ENCODE assay signal across 1 cellular context in genomic region chr17:8079291-8080207, GRCh38.
TF ChIP-seq lines count a peak whose summit lies in the region.

No MANE protein-coding gene starts in this region.

TF ChIP-seq in HepG2, 621 proteins besides CTCF, POLR2A, EP300 and RAD21 (continued from another document and continues in another):
- TF ChIP-seq, protein P1, sequence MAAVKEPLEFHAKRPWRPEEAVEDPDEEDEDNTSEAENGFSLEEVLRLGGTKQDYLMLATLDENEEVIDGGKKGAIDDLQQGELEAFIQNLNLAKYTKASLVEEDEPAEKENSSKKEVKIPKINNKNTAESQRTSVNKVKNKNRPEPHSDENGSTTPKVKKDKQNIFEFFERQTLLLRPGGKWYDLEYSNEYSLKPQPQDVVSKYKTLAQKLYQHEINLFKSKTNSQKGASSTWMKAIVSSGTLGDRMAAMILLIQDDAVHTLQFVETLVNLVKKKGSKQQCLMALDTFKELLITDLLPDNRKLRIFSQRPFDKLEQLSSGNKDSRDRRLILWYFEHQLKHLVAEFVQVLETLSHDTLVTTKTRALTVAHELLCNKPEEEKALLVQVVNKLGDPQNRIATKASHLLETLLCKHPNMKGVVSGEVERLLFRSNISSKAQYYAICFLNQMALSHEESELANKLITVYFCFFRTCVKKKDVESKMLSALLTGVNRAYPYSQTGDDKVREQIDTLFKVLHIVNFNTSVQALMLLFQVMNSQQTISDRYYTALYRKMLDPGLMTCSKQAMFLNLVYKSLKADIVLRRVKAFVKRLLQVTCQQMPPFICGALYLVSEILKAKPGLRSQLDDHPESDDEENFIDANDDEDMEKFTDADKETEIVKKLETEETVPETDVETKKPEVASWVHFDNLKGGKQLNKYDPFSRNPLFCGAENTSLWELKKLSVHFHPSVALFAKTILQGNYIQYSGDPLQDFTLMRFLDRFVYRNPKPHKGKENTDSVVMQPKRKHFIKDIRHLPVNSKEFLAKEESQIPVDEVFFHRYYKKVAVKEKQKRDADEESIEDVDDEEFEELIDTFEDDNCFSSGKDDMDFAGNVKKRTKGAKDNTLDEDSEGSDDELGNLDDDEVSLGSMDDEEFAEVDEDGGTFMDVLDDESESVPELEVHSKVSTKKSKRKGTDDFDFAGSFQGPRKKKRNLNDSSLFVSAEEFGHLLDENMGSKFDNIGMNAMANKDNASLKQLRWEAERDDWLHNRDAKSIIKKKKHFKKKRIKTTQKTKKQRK (IDR thresholded peaks at IDR 0.05; ENCODE audit: low read length) = no peak
- TF ChIP-seq PHF21A (CRISPR knock-in tag; IDR thresholded peaks at IDR 0.05) (0 out of 2 replicates have a peak, but pooled peaks have one; percentile 13), MTA1 (CRISPR knock-in tag; IDR thresholded peaks at IDR 0.05; ENCODE audit: borderline replicate concordance) (0 out of 2 replicates have a peak, but pooled peaks have one; percentile 18), ZNF264 (CRISPR knock-in tag; IDR thresholded peaks at IDR 0.05) (peak; percentile 83), ZBTB40 (IDR thresholded peaks at IDR 0.05) (no peak), ZBTB40 (CRISPR knock-in tag; IDR thresholded peaks at IDR 0.05) (peak; percentile 5; the same call in 1 of the 2 replicates), ZNF607 (CRISPR knock-in tag; IDR thresholded peaks at IDR 0.05; ENCODE audit: borderline replicate concordance) (peak; percentile 42; the same call in 1 of the 2 replicates), ZNF17 (CRISPR knock-in tag; IDR thresholded peaks at IDR 0.05) (no peak), CENPX (CRISPR knock-in tag; IDR thresholded peaks at IDR 0.05) (no peak), ARNT2 (CRISPR knock-in tag; IDR thresholded peaks at IDR 0.05; ENCODE audit: low read depth) (0 out of 2 replicates have a peak, but pooled peaks have one; percentile 34), ZNF839 (CRISPR knock-in tag; IDR thresholded peaks at IDR 0.05; ENCODE audit: borderline replicate concordance) (no peak), ARID2 (CRISPR knock-in tag; IDR thresholded peaks at IDR 0.05; ENCODE audit: borderline replicate concordance) (no peak), JUN (CRISPR knock-in tag; IDR thresholded peaks at IDR 0.05) (no peak), NR2F1 (CRISPR knock-in tag; IDR thresholded peaks at IDR 0.05) (0 out of 4 replicates have a peak, but pooled peaks of 1 of the 2 experiments have one; percentile 7), UBTF (CRISPR knock-in tag; IDR thresholded peaks at IDR 0.05) (peak; percentile 15; the same call in 1 of the 2 replicates), ZNF205 (CRISPR knock-in tag; IDR thresholded peaks at IDR 0.05) (no peak), ZBTB21 (CRISPR knock-in tag; IDR thresholded peaks at IDR 0.05) (no peak), TCF7L2 (IDR thresholded peaks at IDR 0.05; ENCODE audit: low read depth, low read length) (no peak), ZIK1 (CRISPR knock-in tag; IDR thresholded peaks at IDR 0.05; ENCODE audit: borderline replicate concordance, low read depth) (0 out of 2 replicates have a peak, but pooled peaks have one; percentile 69), STAG1 (CRISPR knock-in tag; IDR thresholded peaks at IDR 0.05) (peak; percentile 62), ZEB1 (IDR thresholded peaks at IDR 0.05; ENCODE audit: insufficient replicate concordance, low read depth) (no peak), ZNF780A (CRISPR knock-in tag; IDR thresholded peaks at IDR 0.05) (0 out of 2 replicates have a peak, but pooled peaks have one; percentile 26), ZNF350 (CRISPR knock-in tag; IDR thresholded peaks at IDR 0.05; ENCODE audit: borderline replicate concordance, low read depth) (0 out of 2 replicates have a peak, but pooled peaks have one; percentile 15), ZNF792 (CRISPR knock-in tag; IDR thresholded peaks at IDR 0.05) (no peak), HDAC2 (CRISPR knock-in tag; IDR thresholded peaks at IDR 0.05) (peak; percentile 58; the same call in 1 of the 2 replicates), MAF1 (CRISPR knock-in tag; IDR thresholded peaks at IDR 0.05; ENCODE audit: borderline replicate concordance) (0 out of 2 replicates have a peak, but pooled peaks have one; percentile 36), HIVEP1 (CRISPR knock-in tag; IDR thresholded peaks at IDR 0.05) (no peak), POLR2G (IDR thresholded peaks at IDR 0.05; ENCODE audit: low read depth, low read length) (peak; percentile 44; the same call in 1 of the 2 replicates), PITX1 (CRISPR knock-in tag; IDR thresholded peaks at IDR 0.05) (peak; percentile 29; the same call in 1 of the 2 replicates), THAP8 (CRISPR knock-in tag; IDR thresholded peaks at IDR 0.05; ENCODE audit: borderline replicate concordance) (no peak), FOXK1 (CRISPR knock-in tag; IDR thresholded peaks at IDR 0.05; ENCODE audit: borderline replicate concordance, low read depth) (no peak), ZNF777 (CRISPR knock-in tag; IDR thresholded peaks at IDR 0.05) (peak; percentile 75)
- TF ChIP-seq, protein P2, sequence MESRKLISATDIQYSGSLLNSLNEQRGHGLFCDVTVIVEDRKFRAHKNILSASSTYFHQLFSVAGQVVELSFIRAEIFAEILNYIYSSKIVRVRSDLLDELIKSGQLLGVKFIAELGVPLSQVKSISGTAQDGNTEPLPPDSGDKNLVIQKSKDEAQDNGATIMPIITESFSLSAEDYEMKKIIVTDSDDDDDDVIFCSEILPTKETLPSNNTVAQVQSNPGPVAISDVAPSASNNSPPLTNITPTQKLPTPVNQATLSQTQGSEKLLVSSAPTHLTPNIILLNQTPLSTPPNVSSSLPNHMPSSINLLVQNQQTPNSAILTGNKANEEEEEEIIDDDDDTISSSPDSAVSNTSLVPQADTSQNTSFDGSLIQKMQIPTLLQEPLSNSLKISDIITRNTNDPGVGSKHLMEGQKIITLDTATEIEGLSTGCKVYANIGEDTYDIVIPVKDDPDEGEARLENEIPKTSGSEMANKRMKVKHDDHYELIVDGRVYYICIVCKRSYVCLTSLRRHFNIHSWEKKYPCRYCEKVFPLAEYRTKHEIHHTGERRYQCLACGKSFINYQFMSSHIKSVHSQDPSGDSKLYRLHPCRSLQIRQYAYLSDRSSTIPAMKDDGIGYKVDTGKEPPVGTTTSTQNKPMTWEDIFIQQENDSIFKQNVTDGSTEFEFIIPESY (CRISPR knock-in tag; IDR thresholded peaks at IDR 0.05) = peak; percentile 96
- TF ChIP-seq, protein P3, sequence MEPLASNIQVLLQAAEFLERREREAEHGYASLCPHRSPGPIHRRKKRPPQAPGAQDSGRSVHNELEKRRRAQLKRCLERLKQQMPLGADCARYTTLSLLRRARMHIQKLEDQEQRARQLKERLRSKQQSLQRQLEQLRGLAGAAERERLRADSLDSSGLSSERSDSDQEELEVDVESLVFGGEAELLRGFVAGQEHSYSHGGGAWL (CRISPR knock-in tag; IDR thresholded peaks at IDR 0.05) = no peak; the same call in 1 of the 2 replicates
- TF ChIP-seq, protein P4, sequence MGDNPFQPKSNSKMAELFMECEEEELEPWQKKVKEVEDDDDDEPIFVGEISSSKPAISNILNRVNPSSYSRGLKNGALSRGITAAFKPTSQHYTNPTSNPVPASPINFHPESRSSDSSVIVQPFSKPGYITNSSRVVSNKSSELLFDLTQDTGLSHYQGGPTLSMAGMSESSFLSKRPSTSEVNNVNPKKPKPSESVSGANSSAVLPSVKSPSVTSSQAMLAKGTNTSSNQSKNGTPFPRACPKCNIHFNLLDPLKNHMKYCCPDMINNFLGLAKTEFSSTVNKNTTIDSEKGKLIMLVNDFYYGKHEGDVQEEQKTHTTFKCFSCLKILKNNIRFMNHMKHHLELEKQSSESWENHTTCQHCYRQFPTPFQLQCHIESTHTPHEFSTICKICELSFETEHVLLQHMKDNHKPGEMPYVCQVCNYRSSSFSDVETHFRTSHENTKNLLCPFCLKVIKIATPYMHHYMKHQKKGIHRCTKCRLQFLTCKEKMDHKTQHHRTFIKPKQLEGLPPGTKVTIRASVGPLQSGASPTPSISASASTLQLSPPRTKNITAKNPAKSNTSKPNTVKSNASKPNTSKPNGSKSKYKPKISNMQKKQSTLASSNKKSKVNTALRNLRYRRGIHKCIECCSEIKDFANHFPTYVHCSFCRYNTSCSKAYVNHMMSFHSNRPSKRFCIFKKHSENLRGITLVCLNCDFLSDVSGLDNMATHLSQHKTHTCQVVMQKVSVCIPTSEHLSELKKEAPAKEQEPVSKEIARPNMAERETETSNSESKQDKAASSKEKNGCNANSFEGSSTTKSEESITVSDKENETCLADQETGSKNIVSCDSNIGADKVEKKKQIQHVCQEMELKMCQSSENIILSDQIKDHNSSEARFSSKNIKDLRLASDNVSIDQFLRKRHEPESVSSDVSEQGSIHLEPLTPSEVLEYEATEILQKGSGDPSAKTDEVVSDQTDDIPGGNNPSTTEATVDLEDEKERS (CRISPR knock-in tag; IDR thresholded peaks at IDR 0.05) = no peak
- TF ChIP-seq, protein P5, sequence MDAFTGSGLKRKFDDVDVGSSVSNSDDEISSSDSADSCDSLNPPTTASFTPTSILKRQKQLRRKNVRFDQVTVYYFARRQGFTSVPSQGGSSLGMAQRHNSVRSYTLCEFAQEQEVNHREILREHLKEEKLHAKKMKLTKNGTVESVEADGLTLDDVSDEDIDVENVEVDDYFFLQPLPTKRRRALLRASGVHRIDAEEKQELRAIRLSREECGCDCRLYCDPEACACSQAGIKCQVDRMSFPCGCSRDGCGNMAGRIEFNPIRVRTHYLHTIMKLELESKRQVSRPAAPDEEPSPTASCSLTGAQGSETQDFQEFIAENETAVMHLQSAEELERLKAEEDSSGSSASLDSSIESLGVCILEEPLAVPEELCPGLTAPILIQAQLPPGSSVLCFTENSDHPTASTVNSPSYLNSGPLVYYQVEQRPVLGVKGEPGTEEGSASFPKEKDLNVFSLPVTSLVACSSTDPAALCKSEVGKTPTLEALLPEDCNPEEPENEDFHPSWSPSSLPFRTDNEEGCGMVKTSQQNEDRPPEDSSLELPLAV (CRISPR knock-in tag; conservative IDR thresholded peaks at IDR 0.05; ENCODE audit: low read depth) = no peak
